8 cellular contexts compared by ENCODE assay signal in the genomic region with DNA sequence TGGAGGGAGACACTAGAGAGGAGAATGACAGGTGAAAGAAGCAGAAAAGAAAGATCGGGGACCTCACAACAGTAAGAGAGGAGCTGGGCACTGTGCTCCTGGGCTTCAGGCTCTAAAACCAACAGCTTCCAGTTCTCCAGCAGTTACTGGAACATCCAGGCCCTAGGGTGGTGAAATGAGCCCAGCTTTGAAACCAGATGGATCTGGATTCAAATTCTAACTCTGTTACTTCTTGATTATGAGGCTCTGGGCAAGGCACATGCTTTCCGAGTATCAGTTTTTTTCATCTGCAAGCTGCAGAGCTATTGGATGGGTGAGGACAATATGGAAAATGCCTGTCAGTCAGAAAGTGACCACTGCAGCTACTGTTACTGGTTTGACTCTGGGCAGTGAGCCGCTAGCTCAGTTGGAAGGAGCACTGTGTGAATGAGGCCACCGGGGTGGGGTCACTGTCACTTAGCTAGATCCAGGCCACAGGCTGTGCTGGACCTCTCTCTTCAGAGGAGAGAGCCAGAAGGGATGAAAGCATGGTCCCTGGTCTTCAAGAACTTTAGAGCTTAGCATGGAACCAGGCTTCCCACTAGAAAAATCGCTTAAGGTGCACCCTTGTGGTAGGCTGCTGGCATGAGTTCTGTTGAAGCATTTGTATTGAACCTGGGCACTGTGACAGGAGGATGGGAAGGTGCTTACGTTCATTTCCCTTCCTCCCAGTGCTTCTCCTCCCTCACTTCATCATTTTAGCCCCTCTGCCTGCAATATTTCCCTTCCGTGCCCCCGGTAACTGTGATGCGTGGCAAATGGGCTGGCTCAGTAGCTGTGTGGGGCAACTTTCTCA. TPM values are rescaled to one million over a fixed set of nuclear protein-coding genes. Genes with fewer than 3 reads are reported as not detected.
A peak's percentile ranks its signal among the peaks of the same experiment; 100 is the strongest.
DNase-seq lines count a peak whose midpoint lies in the region; ATAC-seq, FAIRE-seq and TF ChIP-seq lines count a peak whose summit lies in the region.

No MANE protein-coding gene starts in this region.

- CTCF ChIA-PET in activated B cell treated with CpG ODN at 0.5 μM for 24 hours (lab: Charles Lee): interaction anchor here (1.0 to 8.9 kb wide), 9 partner anchors 9 to 274 kb away, joined by 3 to 166 read pairs (median 4); partner anchors contain the start of genes PLEKHO1 and VPS45
- CTCF ChIA-PET in activated CD4-positive, alpha-beta T cell treated with anti-CD3 and anti-CD28 coated beads for 36 hours (lab: Charles Lee): interaction anchor here (0.5 to 6.3 kb wide), 10 partner anchors 9 to 182 kb away, joined by 3 to 65 read pairs (median 4); no protein-coding TSS in a partner anchor

- POLR2A ChIA-PET in activated B cell treated with CpG ODN at 0.5 μM for 24 hours (lab: Charles Lee): interaction anchor here (0.7 to 9.3 kb wide), 11 partner anchors 11 to 400 kb away, joined by 3 to 388 read pairs (median 23); partner anchors contain the start of genes ANP32E, PLEKHO1 and VPS45
- POLR2A ChIA-PET in activated CD4-positive, alpha-beta T cell treated with anti-CD3 and anti-CD28 coated beads for 36 hours (lab: Charles Lee): interaction anchor here (0.5 kb wide), 1 partner anchor 196 kb away, joined by 3 read pairs; no protein-coding TSS in a partner anchor

- H3K36me3 ChIP-seq in ACC112 (ENCODE audit: insufficient read depth, low read length) (peaks cover 10% of the 10 kb centered on the region), kidney (ENCODE audit: control insufficient read depth in 1 of 2, insufficient read depth in 2 of 2, low read length in 2 of 2) (no peaks in the 10 kb centered on the region), tibial nerve (peaks cover 0 to 33% (median 2%) of the 10 kb centered on the region in 3 donors)

- peak overlapping the region; percentile 16; the same call in 1 of the 2 replicates for H3K4me3 ChIP-seq in ACC112 (ENCODE audit: low read depth, low read length)
- H3K4me3 ChIP-seq in kidney (ENCODE audit: low read length in 2 of 2): peak overlapping the region in 1 of 2 donors; percentile 56
- H3K4me3 ChIP-seq in tibial nerve: peak overlapping the region; percentile 25 to 47 (median 38)

- H3K27me3 ChIP-seq in ACC112 (ENCODE audit: insufficient read depth, low read length): no peaks in the 10 kb centered on the region
- H3K27me3 ChIP-seq in tibial nerve: no peaks in the 10 kb centered on the region

- H3K4me1 ChIP-seq in ACC112 (ENCODE audit: control insufficient read depth, insufficient read depth, low read length, unreplicated experiment) (peaks cover 22% of the 10 kb centered on the region), kidney (ENCODE audit: control insufficient read depth in 1 of 2, insufficient read depth in 1 of 2, low read depth in 1 of 2, low read length in 2 of 2) (peaks cover 9 to 19% of the 10 kb centered on the region in 2 donors), tibial nerve (peaks cover 0 to 52% (median 31%) of the 10 kb centered on the region in 4 donors)

- no peaks in the 10 kb centered on the region for H3K9me3 ChIP-seq in kidney (ENCODE audit: control insufficient read depth in 1 of 2, low read length in 2 of 2)
- no peaks in the 10 kb centered on the region for H3K9me3 ChIP-seq in tibial nerve

- DNase-seq in activated B cell treated with CpG ODN at 0.5 μM for 24 hours: no peak
- no peak for DNase-seq in kidney
- DNase-seq in tibial nerve (ENCODE audit: low spot score in 2 of 2): no peak
- no peak for DNase-seq in NCI-H446 (lab: John Stamatoyannopoulos, UW)
- no peak for DNase-seq in activated CD4-positive, alpha-beta T cell treated with anti-CD3 and anti-CD28 coated beads for 36 hours
- DNase-seq in NCI-H1048 (lab: John Stamatoyannopoulos, UW): no peak

- no peak for ATAC-seq in activated B cell treated with CpG ODN at 0.5 μM for 24 hours (ENCODE audit: low read depth)
- ATAC-seq in activated CD4-positive, alpha-beta T cell treated with anti-CD3 and anti-CD28 coated beads for 36 hours: no peak

- no peaks in the 10 kb centered on the region for H3K9me3 Mint-ChIP-seq in activated B cell treated with CpG ODN at 0.5 μM for 24 hours
- no peaks in the 10 kb centered on the region for H3K9me3 Mint-ChIP-seq in activated CD4-positive, alpha-beta T cell treated with anti-CD3 and anti-CD28 coated beads for 36 hours (ENCODE audit: low read depth)

- no peaks in the 10 kb centered on the region for H3K79me2 ChIP-seq in ACC112 (ENCODE audit: control insufficient read depth, insufficient read depth, low read length, unreplicated experiment)

- peak overlapping the region; percentile 98 for H3K27ac Mint-ChIP-seq in activated B cell treated with CpG ODN at 0.5 μM for 24 hours
- H3K27ac Mint-ChIP-seq in activated CD4-positive, alpha-beta T cell treated with anti-CD3 and anti-CD28 coated beads for 36 hours: no peak overlapping the region

- TF ChIP-seq POLR2A in GM18951 (IDR thresholded peaks at IDR 0.05; ENCODE audit: extremely low read depth, insufficient read depth, insufficient read length): peak; percentile 44
- no peak for TF ChIP-seq POLR2A in tibial nerve (IDR thresholded peaks at IDR 0.05)

- H3K27ac ChIP-seq in ACC112 (ENCODE audit: low read depth, low read length): peak overlapping the region; percentile 86
- H3K27ac ChIP-seq in kidney (ENCODE audit: low read depth in 2 of 2, low read length in 2 of 2): peak overlapping the region; percentile 77 to 90
- H3K27ac ChIP-seq in tibial nerve: peak overlapping the region; percentile 92 to 99 (median 96)

- peak overlapping the region; percentile 81 for H3K4me3 Mint-ChIP-seq in activated B cell treated with CpG ODN at 0.5 μM for 24 hours
- no peak overlapping the region for H3K4me3 Mint-ChIP-seq in activated CD4-positive, alpha-beta T cell treated with anti-CD3 and anti-CD28 coated beads for 36 hours

- no peak for TF ChIP-seq CTCF in activated B cell treated with CpG ODN at 0.5 μM for 24 hours (IDR thresholded peaks at IDR 0.05)
- TF ChIP-seq CTCF in kidney (IDR thresholded peaks at IDR 0.05; ENCODE audit: borderline replicate concordance, extremely low read depth, insufficient read depth): no peak
- no peak for TF ChIP-seq CTCF in tibial nerve (IDR thresholded peaks at IDR 0.05)

- H2AFZ ChIP-seq in ACC112 (ENCODE audit: low read length, unreplicated experiment): no peak overlapping the region

- TF ChIP-seq EP300 in tibial nerve (IDR thresholded peaks at IDR 0.05): no peak

- peak overlapping the region; percentile 10 to 87 for H3K9ac ChIP-seq in kidney (ENCODE audit: low read length in 2 of 2)

- FAIRE-seq in kidney (lab: Jason Lieb, UNC): no peak

- intact Hi-C loops in activated B cell treated with CpG ODN at 0.5 μM for 24 hours (cut with micrococcal nuclease) (loop anchor here (2.0 to 10.0 kb wide), 4 partner anchors 25 to 267 kb away; partner anchors contain the start of genes BOLA1 and VPS45), kidney (cut with DNase I) (no loop called here)
- intact Hi-C loops in activated CD4-positive, alpha-beta T cell treated with anti-CD3 and anti-CD28 coated beads for 36 hours (cut with DNase I, micrococcal nuclease): loop anchor here in 1 of 2 experiments (10.0 kb wide), 1 partner anchor 267 kb away; the partner anchor contains the start of gene BOLA1

- no peaks in the 10 kb centered on the region for H3K27me3 Mint-ChIP-seq in activated B cell treated with CpG ODN at 0.5 μM for 24 hours
- no peaks in the 10 kb centered on the region for H3K27me3 Mint-ChIP-seq in activated CD4-positive, alpha-beta T cell treated with anti-CD3 and anti-CD28 coated beads for 36 hours

- WGBS in tibial nerve, 2 donors: 56 to 58% methylated on average over 9 of the region's 9 CpGs

- H3K4me1 Mint-ChIP-seq in activated B cell treated with CpG ODN at 0.5 μM for 24 hours: peaks cover 97% of the 10 kb centered on the region
- H3K4me1 Mint-ChIP-seq in activated CD4-positive, alpha-beta T cell treated with anti-CD3 and anti-CD28 coated beads for 36 hours: peaks cover 44% of the 10 kb centered on the region

- peaks cover 33% of the 10 kb centered on the region for H3K36me3 Mint-ChIP-seq in activated B cell treated with CpG ODN at 0.5 μM for 24 hours (ENCODE audit: low read depth)
- H3K36me3 Mint-ChIP-seq in activated CD4-positive, alpha-beta T cell treated with anti-CD3 and anti-CD28 coated beads for 36 hours (ENCODE audit: low read depth): peaks cover 15% of the 10 kb centered on the region

- in situ Hi-C loops in GM18951 (cut with MboI; ENCODE audit: low sequenced_read_pairs, unreplicated experiment): no loop called here

RNA-seq across cellular contexts. Expression of gene PLEKHO1, which starts 12.2 kb away (rescaled TPM):
- 195 and 208 TPM in 2 replicates for total RNA-seq in activated B cell treated with CpG ODN at 0.5 μM for 24 hours
- total RNA-seq in kidney: 32.7 TPM
- 28.0 TPM for polyA plus RNA-seq in kidney (ENCODE audit: insufficient read depth, low read depth, low replicate concordance)
- total RNA-seq in tibial nerve: 10 to 100 TPM; 37.8 to 55.2 (median 39.9) TPM
- 10 to 100 TPM; 13.2 TPM for total RNA-seq in activated CD4-positive, alpha-beta T cell treated with anti-CD3 and anti-CD28 coated beads for 36 hours
